In the genomic region with DNA sequence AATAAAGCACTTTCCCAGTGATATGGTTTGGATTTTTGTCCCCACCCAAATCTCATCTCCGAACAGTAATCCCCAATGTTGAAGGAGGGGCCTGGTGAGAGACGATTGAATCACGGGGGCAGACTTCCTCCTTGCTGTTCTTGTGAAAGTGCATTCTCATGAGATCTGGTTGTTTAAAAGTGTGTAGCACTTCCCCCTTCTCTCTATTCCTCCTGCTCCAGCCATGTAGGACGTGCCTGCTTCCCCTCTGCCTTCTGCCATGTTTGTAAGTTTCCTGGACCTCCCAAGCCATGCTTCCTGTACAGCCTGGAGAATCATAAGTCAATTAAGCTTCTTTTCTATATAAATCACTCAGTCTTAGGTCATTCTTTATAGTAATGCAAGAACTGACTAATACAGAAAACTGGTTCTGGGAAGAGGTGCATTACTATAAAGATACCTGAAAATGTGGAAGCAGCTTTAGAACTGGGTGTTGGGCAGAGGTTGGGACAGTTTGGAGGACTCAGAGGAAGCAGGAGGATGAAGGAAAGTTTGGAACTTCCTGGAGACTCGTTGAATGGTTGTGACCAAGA, we compare ENCODE assay signal across 16 cellular contexts.
"Had no signal": no experiment of that assay in that cellular context is flagged by ENCODE, and none has a peak within 500 bp of the region (broad histone marks: within the 10 kb centered on the region; RNA-seq: fewer than 3 reads in every experiment).

No MANE protein-coding gene starts in this region.

- H3K27me3 ChIP-seq: body of pancreas, right lobe of liver, stomach had no signal

- DNase-seq: activated CD4-positive, alpha-beta T cell treated with anti-CD3 and anti-CD28 coated beads, Interleukin-2, amount 50 U/mL, for 4 hours; activated CD4-positive, CD25-positive, alpha-beta regulatory T cell treated with anti-CD3 and anti-CD28 coated beads, Interleukin-2, amount 50 U/mL, for 72 hours; activated naive CD4-positive, alpha-beta T cell treated with Interleukin-2 at 50 U/mL for 16 hours; activated naive CD8-positive, alpha-beta T cell treated with anti-CD3 and anti-CD28 coated beads, Interleukin-2, amount 10 ng/mL, durations not matched to agents 7 days and 5 days; amygdala; body of pancreas; caudate nucleus; endodermal cell; foreskin melanocyte; glutamatergic neuron; right lobe of liver; small intestine; stimulated activated CD4-positive, alpha-beta T cell treated with anti-CD3 and anti-CD28 coated beads, Interleukin-4, amount 100 ng/mL, for 1 hour; stomach; T-helper 2 cell had no signal

- H3K4me1 ChIP-seq: body of pancreas, parathyroid adenoma, right lobe of liver had no signal

- ATAC-seq: body of pancreas, right lobe of liver had no signal

- H3K27ac ChIP-seq: body of pancreas, parathyroid adenoma, right lobe of liver, stomach had no signal
